In genomic region chr10:78450807-78451485, GRCh38 we compare ENCODE assay signal across 16 cellular contexts.
DNase-seq lines count a peak whose midpoint lies in the region; TF ChIP-seq lines count a peak whose summit lies in the region.
"Had no signal": no experiment of that assay in that cellular context is flagged by ENCODE, and none has a peak within 500 bp of the region (broad histone marks: within the 10 kb centered on the region; RNA-seq: fewer than 3 reads in every experiment).

No MANE protein-coding gene starts in this region.

- no peaks in the 10 kb centered on the region for H3K36me3 Mint-ChIP-seq in activated naive CD4-positive, alpha-beta T cell treated with anti-CD3 and anti-CD28 coated beads for 36 hours (ENCODE audit: low read depth)

- no peaks in the 10 kb centered on the region for H3K9me3 Mint-ChIP-seq in activated naive CD4-positive, alpha-beta T cell treated with anti-CD3 and anti-CD28 coated beads for 36 hours
- H3K9me3 Mint-ChIP-seq: nephron progenitor cell had no signal

- intact Hi-C loops in posterior vena cava (cut with DNase I), result no loop called here
- intact Hi-C loops in activated naive CD4-positive, alpha-beta T cell treated with anti-CD3 and anti-CD28 coated beads for 36 hours (cut with micrococcal nuclease), result no loop called here

- no peak overlapping the region for H3K27ac Mint-ChIP-seq in activated naive CD4-positive, alpha-beta T cell treated with anti-CD3 and anti-CD28 coated beads for 36 hours
- H3K27ac Mint-ChIP-seq: nephron progenitor cell had no signal

- peaks cover 7% of the 10 kb centered on the region for H3K27me3 Mint-ChIP-seq in activated naive CD4-positive, alpha-beta T cell treated with anti-CD3 and anti-CD28 coated beads for 36 hours (ENCODE audit: low read depth)

- peak; percentile 8 for DNase-seq in NCI-H345 (lab: John Stamatoyannopoulos, UW)
- no peak for DNase-seq in NCI-H345 treated with DMSO at 0.1 percent for 48 hours (lab: John Stamatoyannopoulos, UW; ENCODE audit: unreplicated experiment)
- DNase-seq in NCI-H2171 treated with DMSO at 0.1 percent for 48 hours (lab: John Stamatoyannopoulos, UW), result peak; percentile 91
- peak; percentile 35 for DNase-seq in coronary artery (ENCODE audit: low spot score)
- peak; percentile 19 for DNase-seq in posterior vena cava (ENCODE audit: low spot score)
- no peak for DNase-seq in activated naive CD4-positive, alpha-beta T cell treated with anti-CD3 and anti-CD28 coated beads for 36 hours
- DNase-seq in HUDEP-2 (lab: John Stamatoyannopoulos, UW; ENCODE audit: unreplicated experiment in 76 of 76), result no peak
- DNase-seq in A172 (ENCODE audit: low spot score), result no peak
- DNase-seq: activated CD4-positive, alpha-beta T cell treated with anti-CD3 and anti-CD28 coated beads, Interleukin-2, amount 50 U/mL, for 1 hour; activated naive CD4-positive, alpha-beta T cell treated with Interleukin-2 at 50 U/mL for 16 hours; NCI-H2081 treated with DMSO at 0.1 percent for 48 hours; nephron progenitor cell; SW 1271 had no signal

- no peak for TF ChIP-seq CTCF in coronary artery (IDR thresholded peaks at IDR 0.05)

- no peak overlapping the region for H3K27ac ChIP-seq in coronary artery
- H3K27ac ChIP-seq: A549, BLaER1 had no signal

- H3K4me1 Mint-ChIP-seq in activated naive CD4-positive, alpha-beta T cell treated with anti-CD3 and anti-CD28 coated beads for 36 hours (ENCODE audit: low read depth), result no peaks in the 10 kb centered on the region

- CTCF ChIA-PET in activated naive CD4-positive, alpha-beta T cell treated with anti-CD3 and anti-CD28 coated beads for 36 hours (lab: Charles Lee), result no interaction called here

- H3K4me3 Mint-ChIP-seq in activated naive CD4-positive, alpha-beta T cell treated with anti-CD3 and anti-CD28 coated beads for 36 hours, result no peak overlapping the region
- H3K4me3 Mint-ChIP-seq: nephron progenitor cell had no signal

- H3K4me3 ChIP-seq in coronary artery, result no peak overlapping the region
- H3K4me3 ChIP-seq: A549, BLaER1, heart right ventricle had no signal

Comparison
In these comparisons a context has a peak if more than half of its experiments do, and no peak if none do; other contexts are left out.
1. DNase-seq: peak in NCI-H345 (single experiment), NCI-H2171 treated with DMSO at 0.1 percent for 48 hours (single experiment), coronary artery (single experiment) and posterior vena cava (single experiment); none in NCI-H345 treated with DMSO at 0.1 percent for 48 hours (single experiment), activated naive CD4-positive, alpha-beta T cell treated with anti-CD3 and anti-CD28 coated beads for 36 hours (single experiment), HUDEP-2 (0 of 76) and A172 (single experiment).